In the genomic region with DNA sequence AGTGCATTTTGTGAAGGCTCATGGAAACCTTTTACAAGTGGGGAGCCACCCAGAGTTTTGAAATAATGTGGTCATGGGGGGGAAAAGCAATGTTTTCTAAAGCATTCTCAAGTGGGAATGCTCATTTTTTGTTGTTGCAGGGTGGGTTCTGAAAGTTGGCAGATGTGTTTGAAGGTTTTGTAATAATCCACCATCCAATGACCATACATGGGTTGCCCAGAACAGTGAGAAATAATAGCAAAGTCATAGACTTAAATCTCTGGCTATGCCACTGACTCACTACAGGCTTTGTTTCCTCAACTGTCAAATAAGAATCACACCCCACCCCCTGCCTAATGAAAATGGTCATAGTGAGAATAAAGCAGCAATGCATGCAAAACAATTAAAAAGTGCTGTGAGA, we compare ENCODE assay signal across 24 cellular contexts. TPM values are rescaled to one million over a fixed set of nuclear protein-coding genes. Genes with fewer than 3 reads are reported as not detected.
"Had no signal": no experiment of that assay in that cellular context is flagged by ENCODE, and none has a peak within 500 bp of the region (broad histone marks: within the 10 kb centered on the region; RNA-seq: fewer than 3 reads in every experiment).

No MANE protein-coding gene starts in this region.

- H3K4me3 ChIP-seq: cardiac muscle cell, gastrocnemius medialis, testis, upper lobe of right lung had no signal

- H3K9me3 ChIP-seq: gastrocnemius medialis, SK-N-SH, testis, upper lobe of right lung had no signal

- H3K4me1 ChIP-seq: gastrocnemius medialis, testis, upper lobe of right lung had no signal

- H3K27ac ChIP-seq: cardiac muscle cell, gastrocnemius medialis, testis, upper lobe of right lung had no signal

- H3K27me3 ChIP-seq: cardiac muscle cell, gastrocnemius medialis, testis, upper lobe of right lung had no signal

- DNase-seq: activated B cell treated with CpG ODN at 0.5 μM for 24 hours; activated CD4-positive, alpha-beta memory T cell treated with anti-CD3 and anti-CD28 coated beads for 36 hours; activated CD4-positive, alpha-beta T cell treated with anti-CD3 and anti-CD28 coated beads for 4 hours; activated CD8-positive, alpha-beta memory T cell treated with anti-CD3 and anti-CD28 coated beads, Interleukin-2, amount 10 ng/mL, durations not matched to agents 7 days and 5 days; activated naive CD4-positive, alpha-beta T cell treated with anti-CD3 and anti-CD28 coated beads for 36 hours; activated T-cell treated with anti-CD3 and anti-CD28 coated beads, Interleukin-2, amount 50 U/mL, for 1 hour; aorta; gastrocnemius medialis; head of caudate nucleus; kidney glomerular epithelial cell; left ventricle myocardium superior; occipital lobe; posterior cingulate gyrus; retina; SK-N-SH; stimulated activated CD4-positive, alpha-beta T cell treated with anti-CD3 and anti-CD28 coated beads, Interleukin-2, amount 100 ng/mL, for 48 hours; stimulated activated naive CD8-positive, alpha-beta T cell treated with anti-CD3 and anti-CD28 coated beads, Interleukin-15, amount 100 ng/mL, for 72 hours; T-cell; testis; upper lobe of right lung had no signal

- H3K36me3 ChIP-seq: cardiac muscle cell, gastrocnemius medialis, upper lobe of right lung had no signal

RNA-seq across cellular contexts. Expression of gene DSG3, which starts 2.9 kb away (rescaled TPM):
- total RNA-seq: activated B cell treated with CpG ODN at 0.5 μM for 24 hours; activated CD4-positive, alpha-beta memory T cell treated with anti-CD3 and anti-CD28 coated beads for 36 hours; activated CD8-positive, alpha-beta memory T cell treated with anti-CD3 and anti-CD28 coated beads, Interleukin-2, amount 10 ng/mL, durations not matched to agents 7 days and 5 days; activated naive CD4-positive, alpha-beta T cell treated with anti-CD3 and anti-CD28 coated beads for 36 hours; activated T-helper 2 cell treated with anti-CD3 and anti-CD28 coated beads, Interferon-gamma antibody, Interleukin-2, Interleukin-4, amounts not matched to agents 10 μg/mL and 5 μg/mL and 100 μg/mL, durations not matched to agents 14 hours and 24 hours and 36 hours; aorta; cardiac muscle cell; dermis microvascular lymphatic vessel endothelial cell; gastrocnemius medialis; left ventricle myocardium superior; mononuclear cell; T-cell had no signal

RNA-seq across cellular contexts. Expression of gene DSG2, which starts 47.6 kb away (rescaled TPM):
- total RNA-seq: activated B cell treated with CpG ODN at 0.5 μM for 24 hours had no signal
